In genomic region chr5:103119765-103120606, GRCh38 we compare ENCODE assay signal across 1 cellular context.
TF ChIP-seq lines count a peak whose summit lies in the region.

Gene GIN1 (minus strand): TSS chr5:103120138. CDS start chr5:103108707, 11,431 bp downstream.
Gene PPIP5K2 (plus strand): TSS chr5:103120301. CDS start chr5:103129590, 9,289 bp downstream.

TF ChIP-seq in H1, 55 proteins besides CTCF, POLR2A, EP300 and RAD21:
- TF ChIP-seq TEAD4 (IDR thresholded peaks at IDR 0.05; ENCODE audit: low read depth, low read length) (peak; percentile 60; the same call in 1 of the 2 replicates), HDAC2 (IDR thresholded peaks at IDR 0.05; ENCODE audit: borderline replicate concordance in 1 of 2, low read depth in 2 of 2, low read length in 2 of 2) (0 out of 4 replicates have a peak, but pooled peaks of 1 of the 2 experiments have one; percentile 76), MAFK (IDR thresholded peaks at IDR 0.05; ENCODE audit: low read depth, low read length) (no peak), CHD1 (IDR thresholded peaks at IDR 0.05; ENCODE audit: low read depth, low read length) (no peak; the same call in 1 of the 2 replicates), E2F6 (IDR thresholded peaks at IDR 0.05) (no peak), RNF2 (IDR thresholded peaks at IDR 0.05; ENCODE audit: borderline replicate concordance, low read depth, low read length, missing control alignments, poor library complexity, severe bottlenecking) (no peak), SRF (IDR thresholded peaks at IDR 0.05; ENCODE audit: low read depth, low read length) (peak; percentile 76), NANOG (IDR thresholded peaks at IDR 0.05; ENCODE audit: insufficient read depth, low read depth, low read length, poor library complexity, severe bottlenecking) (peak; percentile 33), SP2 (IDR thresholded peaks at IDR 0.05; ENCODE audit: low read length) (no peak), TAF7 (optimal IDR thresholded peaks at IDR 0.05; ENCODE audit: borderline replicate concordance, low read depth, low read length) (peak; percentile 80), SIRT6 (IDR thresholded peaks at IDR 0.05; ENCODE audit: low read length) (no peak), SP1 (IDR thresholded peaks at IDR 0.05; ENCODE audit: low read depth, low read length) (peak; percentile 84), SIX5 (IDR thresholded peaks at IDR 0.05; ENCODE audit: low read depth, low read length) (peak; percentile 45; the same call in 1 of the 2 replicates), CBX8 (IDR thresholded peaks at IDR 0.05; ENCODE audit: borderline replicate concordance, low read depth, low read length) (no peak), CTBP2 (IDR thresholded peaks at IDR 0.05; ENCODE audit: borderline replicate concordance, insufficient read depth, insufficient read length, low read length) (no peak), TAF1 (IDR thresholded peaks at IDR 0.05; ENCODE audit: low read depth, low read length) (peak; percentile 93), SP4 (IDR thresholded peaks at IDR 0.05; ENCODE audit: low read length) (peak; percentile 92; the same call in 1 of the 2 replicates), RFX5 (IDR thresholded peaks at IDR 0.05; ENCODE audit: borderline replicate concordance, low read depth, low read length) (peak; percentile 8; the same call in 1 of the 2 replicates), KDM1A (IDR thresholded peaks at IDR 0.05; ENCODE audit: borderline replicate concordance, low read length) (no peak), CHD2 (IDR thresholded peaks at IDR 0.05; ENCODE audit: low read length) (no peak; the same call in none of the 2 replicates), CREB1 (IDR thresholded peaks at IDR 0.05) (peak; percentile 73), EZH2 (IDR thresholded peaks at IDR 0.05; ENCODE audit: low read depth, low read length, severe bottlenecking) (no peak), SUZ12 (IDR thresholded peaks at IDR 0.05; ENCODE audit: low read length) (no peak), POU5F1 (IDR thresholded peaks at IDR 0.05; ENCODE audit: low read depth, low read length) (no peak), MAX (IDR thresholded peaks at IDR 0.05) (peak; percentile 80), BRCA1 (IDR thresholded peaks at IDR 0.05; ENCODE audit: low read depth, low read length) (no peak), SAP30 (IDR thresholded peaks at IDR 0.05; ENCODE audit: insufficient read depth, insufficient replicate concordance, low read length) (no peak), JUND (IDR thresholded peaks at IDR 0.05; ENCODE audit: low read length) (peak; percentile 41; the same call in 1 of the 2 replicates), JUN (IDR thresholded peaks at IDR 0.05; ENCODE audit: low read depth, low read length) (no peak), RBBP5 (IDR thresholded peaks at IDR 0.05; ENCODE audit: borderline replicate concordance, low read depth, low read length) (peak; percentile 59; the same call in 1 of the 2 replicates), KDM4A (IDR thresholded peaks at IDR 0.05; ENCODE audit: low read depth, low read length, severe bottlenecking) (peak; percentile 56), CBX5 (IDR thresholded peaks at IDR 0.05; ENCODE audit: low read depth, low read length) (no peak), GABPA (IDR thresholded peaks at IDR 0.05; ENCODE audit: borderline replicate concordance, insufficient read depth, low read length) (peak; percentile 100), KDM5A (IDR thresholded peaks at IDR 0.05; ENCODE audit: low read length) (peak; percentile 53; the same call in 1 of the 2 replicates), ASH2L (IDR thresholded peaks at IDR 0.05; ENCODE audit: low read length) (peak; percentile 97), USF2 (IDR thresholded peaks at IDR 0.05; ENCODE audit: low read length) (no peak), POLR2AphosphoS5 (IDR thresholded peaks at IDR 0.05; ENCODE audit: low read depth, low read length) (peak; percentile 79), HDAC6 (IDR thresholded peaks at IDR 0.05; ENCODE audit: low read depth, low read length) (no peak), EGR1 (IDR thresholded peaks at IDR 0.05; ENCODE audit: borderline replicate concordance, low read depth, low read length) (peak; percentile 79; the same call in 1 of the 2 replicates), RXRA (IDR thresholded peaks at IDR 0.05; ENCODE audit: insufficient read depth, low read depth, low read length) (no peak), GTF2F1 (IDR thresholded peaks at IDR 0.05; ENCODE audit: borderline replicate concordance, low read depth, low read length) (0 out of 2 replicates have a peak, but pooled peaks have one; percentile 47), BACH1 (IDR thresholded peaks at IDR 0.05; ENCODE audit: low read length) (peak; percentile 49; the same call in 1 of the 2 replicates), FOSL1 (IDR thresholded peaks at IDR 0.05; ENCODE audit: insufficient read depth, low read depth, low read length) (no peak), CEBPB (IDR thresholded peaks at IDR 0.05; ENCODE audit: low read depth, low read length) (peak; percentile 41; the same call in 1 of the 2 replicates), TBP (IDR thresholded peaks at IDR 0.05; ENCODE audit: low read depth, low read length) (peak; percentile 88), SIN3A (conservative IDR thresholded peaks at IDR 0.05 in 1 of 2, IDR thresholded peaks at IDR 0.05 in 1 of 2; ENCODE audit: low read depth in 1 of 2, low read length in 2 of 2) (peak; percentile 90 to 96), TCF12 (IDR thresholded peaks at IDR 0.05; ENCODE audit: low read depth, low read length) (no peak), NRF1 (IDR thresholded peaks at IDR 0.05; ENCODE audit: low read depth, low read length) (no peak), YY1 (IDR thresholded peaks at IDR 0.05; ENCODE audit: low read depth, low read length) (no peak), ZNF274 (IDR thresholded peaks at IDR 0.05; ENCODE audit: borderline replicate concordance, extremely low read depth, low read length) (no peak), PHF8 (conservative IDR thresholded peaks at IDR 0.05; ENCODE audit: low read depth, low read length) (peak; percentile 89), BCL11A (IDR thresholded peaks at IDR 0.05; ENCODE audit: low read depth in 2 of 2, low read length in 2 of 2) (no peak)
- TF ChIP-seq, protein P1, sequence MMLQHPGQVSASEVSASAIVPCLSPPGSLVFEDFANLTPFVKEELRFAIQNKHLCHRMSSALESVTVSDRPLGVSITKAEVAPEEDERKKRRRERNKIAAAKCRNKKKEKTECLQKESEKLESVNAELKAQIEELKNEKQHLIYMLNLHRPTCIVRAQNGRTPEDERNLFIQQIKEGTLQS (IDR thresholded peaks at IDR 0.05; ENCODE audit: insufficient read depth, low read depth, low read length): no peak
- TF ChIP-seq, protein P2, sequence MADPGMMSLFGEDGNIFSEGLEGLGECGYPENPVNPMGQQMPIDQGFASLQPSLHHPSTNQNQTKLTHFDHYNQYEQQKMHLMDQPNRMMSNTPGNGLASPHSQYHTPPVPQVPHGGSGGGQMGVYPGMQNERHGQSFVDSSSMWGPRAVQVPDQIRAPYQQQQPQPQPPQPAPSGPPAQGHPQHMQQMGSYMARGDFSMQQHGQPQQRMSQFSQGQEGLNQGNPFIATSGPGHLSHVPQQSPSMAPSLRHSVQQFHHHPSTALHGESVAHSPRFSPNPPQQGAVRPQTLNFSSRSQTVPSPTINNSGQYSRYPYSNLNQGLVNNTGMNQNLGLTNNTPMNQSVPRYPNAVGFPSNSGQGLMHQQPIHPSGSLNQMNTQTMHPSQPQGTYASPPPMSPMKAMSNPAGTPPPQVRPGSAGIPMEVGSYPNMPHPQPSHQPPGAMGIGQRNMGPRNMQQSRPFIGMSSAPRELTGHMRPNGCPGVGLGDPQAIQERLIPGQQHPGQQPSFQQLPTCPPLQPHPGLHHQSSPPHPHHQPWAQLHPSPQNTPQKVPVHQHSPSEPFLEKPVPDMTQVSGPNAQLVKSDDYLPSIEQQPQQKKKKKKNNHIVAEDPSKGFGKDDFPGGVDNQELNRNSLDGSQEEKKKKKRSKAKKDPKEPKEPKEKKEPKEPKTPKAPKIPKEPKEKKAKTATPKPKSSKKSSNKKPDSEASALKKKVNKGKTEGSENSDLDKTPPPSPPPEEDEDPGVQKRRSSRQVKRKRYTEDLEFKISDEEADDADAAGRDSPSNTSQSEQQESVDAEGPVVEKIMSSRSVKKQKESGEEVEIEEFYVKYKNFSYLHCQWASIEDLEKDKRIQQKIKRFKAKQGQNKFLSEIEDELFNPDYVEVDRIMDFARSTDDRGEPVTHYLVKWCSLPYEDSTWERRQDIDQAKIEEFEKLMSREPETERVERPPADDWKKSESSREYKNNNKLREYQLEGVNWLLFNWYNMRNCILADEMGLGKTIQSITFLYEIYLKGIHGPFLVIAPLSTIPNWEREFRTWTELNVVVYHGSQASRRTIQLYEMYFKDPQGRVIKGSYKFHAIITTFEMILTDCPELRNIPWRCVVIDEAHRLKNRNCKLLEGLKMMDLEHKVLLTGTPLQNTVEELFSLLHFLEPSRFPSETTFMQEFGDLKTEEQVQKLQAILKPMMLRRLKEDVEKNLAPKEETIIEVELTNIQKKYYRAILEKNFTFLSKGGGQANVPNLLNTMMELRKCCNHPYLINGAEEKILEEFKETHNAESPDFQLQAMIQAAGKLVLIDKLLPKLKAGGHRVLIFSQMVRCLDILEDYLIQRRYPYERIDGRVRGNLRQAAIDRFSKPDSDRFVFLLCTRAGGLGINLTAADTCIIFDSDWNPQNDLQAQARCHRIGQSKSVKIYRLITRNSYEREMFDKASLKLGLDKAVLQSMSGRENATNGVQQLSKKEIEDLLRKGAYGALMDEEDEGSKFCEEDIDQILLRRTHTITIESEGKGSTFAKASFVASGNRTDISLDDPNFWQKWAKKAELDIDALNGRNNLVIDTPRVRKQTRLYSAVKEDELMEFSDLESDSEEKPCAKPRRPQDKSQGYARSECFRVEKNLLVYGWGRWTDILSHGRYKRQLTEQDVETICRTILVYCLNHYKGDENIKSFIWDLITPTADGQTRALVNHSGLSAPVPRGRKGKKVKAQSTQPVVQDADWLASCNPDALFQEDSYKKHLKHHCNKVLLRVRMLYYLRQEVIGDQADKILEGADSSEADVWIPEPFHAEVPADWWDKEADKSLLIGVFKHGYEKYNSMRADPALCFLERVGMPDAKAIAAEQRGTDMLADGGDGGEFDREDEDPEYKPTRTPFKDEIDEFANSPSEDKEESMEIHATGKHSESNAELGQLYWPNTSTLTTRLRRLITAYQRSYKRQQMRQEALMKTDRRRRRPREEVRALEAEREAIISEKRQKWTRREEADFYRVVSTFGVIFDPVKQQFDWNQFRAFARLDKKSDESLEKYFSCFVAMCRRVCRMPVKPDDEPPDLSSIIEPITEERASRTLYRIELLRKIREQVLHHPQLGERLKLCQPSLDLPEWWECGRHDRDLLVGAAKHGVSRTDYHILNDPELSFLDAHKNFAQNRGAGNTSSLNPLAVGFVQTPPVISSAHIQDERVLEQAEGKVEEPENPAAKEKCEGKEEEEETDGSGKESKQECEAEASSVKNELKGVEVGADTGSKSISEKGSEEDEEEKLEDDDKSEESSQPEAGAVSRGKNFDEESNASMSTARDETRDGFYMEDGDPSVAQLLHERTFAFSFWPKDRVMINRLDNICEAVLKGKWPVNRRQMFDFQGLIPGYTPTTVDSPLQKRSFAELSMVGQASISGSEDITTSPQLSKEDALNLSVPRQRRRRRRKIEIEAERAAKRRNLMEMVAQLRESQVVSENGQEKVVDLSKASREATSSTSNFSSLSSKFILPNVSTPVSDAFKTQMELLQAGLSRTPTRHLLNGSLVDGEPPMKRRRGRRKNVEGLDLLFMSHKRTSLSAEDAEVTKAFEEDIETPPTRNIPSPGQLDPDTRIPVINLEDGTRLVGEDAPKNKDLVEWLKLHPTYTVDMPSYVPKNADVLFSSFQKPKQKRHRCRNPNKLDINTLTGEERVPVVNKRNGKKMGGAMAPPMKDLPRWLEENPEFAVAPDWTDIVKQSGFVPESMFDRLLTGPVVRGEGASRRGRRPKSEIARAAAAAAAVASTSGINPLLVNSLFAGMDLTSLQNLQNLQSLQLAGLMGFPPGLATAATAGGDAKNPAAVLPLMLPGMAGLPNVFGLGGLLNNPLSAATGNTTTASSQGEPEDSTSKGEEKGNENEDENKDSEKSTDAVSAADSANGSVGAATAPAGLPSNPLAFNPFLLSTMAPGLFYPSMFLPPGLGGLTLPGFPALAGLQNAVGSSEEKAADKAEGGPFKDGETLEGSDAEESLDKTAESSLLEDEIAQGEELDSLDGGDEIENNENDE (IDR thresholded peaks at IDR 0.05; ENCODE audit: insufficient replicate concordance, low read length): peak; percentile 46
- TF ChIP-seq, protein P3, sequence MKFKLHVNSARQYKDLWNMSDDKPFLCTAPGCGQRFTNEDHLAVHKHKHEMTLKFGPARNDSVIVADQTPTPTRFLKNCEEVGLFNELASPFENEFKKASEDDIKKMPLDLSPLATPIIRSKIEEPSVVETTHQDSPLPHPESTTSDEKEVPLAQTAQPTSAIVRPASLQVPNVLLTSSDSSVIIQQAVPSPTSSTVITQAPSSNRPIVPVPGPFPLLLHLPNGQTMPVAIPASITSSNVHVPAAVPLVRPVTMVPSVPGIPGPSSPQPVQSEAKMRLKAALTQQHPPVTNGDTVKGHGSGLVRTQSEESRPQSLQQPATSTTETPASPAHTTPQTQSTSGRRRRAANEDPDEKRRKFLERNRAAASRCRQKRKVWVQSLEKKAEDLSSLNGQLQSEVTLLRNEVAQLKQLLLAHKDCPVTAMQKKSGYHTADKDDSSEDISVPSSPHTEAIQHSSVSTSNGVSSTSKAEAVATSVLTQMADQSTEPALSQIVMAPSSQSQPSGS (IDR thresholded peaks at IDR 0.05; ENCODE audit: low read length): peak; percentile 92
